15 cellular contexts compared by ENCODE assay signal in the genomic region with DNA sequence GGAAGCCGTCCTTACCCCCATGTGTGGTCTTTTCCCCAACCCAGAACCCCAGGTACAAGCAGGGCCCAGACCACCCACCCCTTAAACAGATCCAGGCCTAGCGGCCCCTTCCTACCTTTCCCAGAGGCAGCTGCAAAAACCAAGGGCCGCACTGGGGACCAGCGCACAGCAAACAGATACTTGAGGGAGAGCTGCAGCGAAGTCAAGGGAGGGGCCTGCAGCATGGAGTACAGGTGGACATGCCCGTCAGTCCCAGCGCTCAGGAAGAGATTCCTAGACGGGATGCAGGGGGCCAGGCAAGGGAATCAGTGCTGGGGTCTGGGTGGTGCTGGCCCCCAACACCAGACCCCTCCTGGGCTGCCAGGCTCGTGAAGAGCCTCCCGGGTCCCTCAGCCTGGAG. TPM values are rescaled to one million over a fixed set of nuclear protein-coding genes. Genes with fewer than 3 reads are reported as not detected.
DNase-seq lines count a peak whose midpoint lies in the region; ATAC-seq and TF ChIP-seq lines count a peak whose summit lies in the region.
"Had no signal": no experiment of that assay in that cellular context is flagged by ENCODE, and none has a peak within 500 bp of the region (broad histone marks: within the 10 kb centered on the region; RNA-seq: fewer than 3 reads in every experiment).

No MANE protein-coding gene starts in this region.

- H3K4me1 ChIP-seq in HUES64 (ENCODE audit: insufficient read depth, low read length) (peaks cover 8% of the 10 kb centered on the region), esophagus muscularis mucosa (peaks cover 26 to 39% (median 33%) of the 10 kb centered on the region in 4 donors), osteoblast (ENCODE audit: insufficient read depth, low read length) (peaks cover 18% of the 10 kb centered on the region), HAP-1 (peaks cover 8% of the 10 kb centered on the region)

- 94% methylated on average over 10 of the region's 10 CpGs for WGBS in HUES64
- 97% methylated on average over 6 of the region's 10 CpGs for WGBS in esophagus muscularis mucosa

- POLR2A ChIA-PET in CD4-positive, alpha-beta T cell (lab: Charles Lee): interaction anchor here (1.4 kb wide), 1 partner anchor 55 kb away, joined by 4 read pairs; the partner anchor contains the start of gene SET

- no peak overlapping the region for H3K27ac Mint-ChIP-seq in activated T-cell treated with anti-CD3 and anti-CD28 coated beads, Interleukin-2, amount 50 U/mL, for 24 hours
- H3K27ac Mint-ChIP-seq in CD4-positive, alpha-beta T cell: no peak overlapping the region
- H3K27ac Mint-ChIP-seq: stimulated activated naive CD8-positive, alpha-beta T cell treated with anti-CD3 and anti-CD28 coated beads, Interleukin-15, Interleukin-2, amounts not matched to agents 100 ng/mL and 50 ng/mL, for 24 hours had no signal

- CTCF ChIA-PET in CD4-positive, alpha-beta T cell (lab: Charles Lee): interaction anchor here (1.3 kb wide), 1 partner anchor 12 kb away, joined by 3 read pairs; no protein-coding TSS in a partner anchor

- no peak overlapping the region for H3K4me3 Mint-ChIP-seq in activated T-cell treated with anti-CD3 and anti-CD28 coated beads, Interleukin-2, amount 50 U/mL, for 24 hours
- no peak overlapping the region for H3K4me3 Mint-ChIP-seq in CD4-positive, alpha-beta T cell
- H3K4me3 Mint-ChIP-seq: naive thymus-derived CD8-positive, alpha-beta T cell; stimulated activated naive CD8-positive, alpha-beta T cell treated with anti-CD3 and anti-CD28 coated beads, Interleukin-15, Interleukin-2, amounts not matched to agents 100 ng/mL and 50 ng/mL, for 24 hours had no signal

- TF ChIP-seq CTCF in 22Rv1 (IDR thresholded peaks at IDR 0.05): no peak
- no peak for TF ChIP-seq CTCF in esophagus muscularis mucosa (IDR thresholded peaks at IDR 0.05)
- no peak for TF ChIP-seq CTCF in osteoblast (IDR thresholded peaks at IDR 0.05; ENCODE audit: extremely low read depth, low read depth, low read length)
- TF ChIP-seq CTCF in omental fat pad (IDR thresholded peaks at IDR 0.05): no peak
- no peak for TF ChIP-seq CTCF in CD4-positive, alpha-beta T cell (IDR thresholded peaks at IDR 0.05)

- H3K79me2 ChIP-seq in osteoblast (ENCODE audit: insufficient read depth, low read length): no peaks in the 10 kb centered on the region

- TF ChIP-seq EP300 in esophagus muscularis mucosa (IDR thresholded peaks at IDR 0.05): no peak

- no peak for DNase-seq in esophagus muscularis mucosa (ENCODE audit: extremely low spot score)
- DNase-seq in osteoblast (ENCODE audit: insufficient read length, low spot score, missing footprints): no peak
- DNase-seq in HAP-1 (ENCODE audit: low spot score in 2 of 2): no peak
- DNase-seq in omental fat pad (ENCODE audit: low spot score): no peak
- DNase-seq in activated T-cell treated with anti-CD3 and anti-CD28 coated beads, Interleukin-2, amount 50 U/mL, for 24 hours: no peak
- DNase-seq in CD4-positive, alpha-beta T cell: no peak
- DNase-seq: activated naive CD4-positive, alpha-beta T cell treated with Interleukin-2 at 50 U/mL for 16 hours; DMS153; NCI-H1105 treated with DMSO at 0.1 percent for 48 hours; WERI-Rb-1 had no signal

- no peaks in the 10 kb centered on the region for H3K27me3 Mint-ChIP-seq in activated T-cell treated with anti-CD3 and anti-CD28 coated beads, Interleukin-2, amount 50 U/mL, for 24 hours
- no peaks in the 10 kb centered on the region for H3K27me3 Mint-ChIP-seq in CD4-positive, alpha-beta T cell
- H3K27me3 Mint-ChIP-seq: naive thymus-derived CD8-positive, alpha-beta T cell; stimulated activated naive CD8-positive, alpha-beta T cell treated with anti-CD3 and anti-CD28 coated beads, Interleukin-15, Interleukin-2, amounts not matched to agents 100 ng/mL and 50 ng/mL, for 24 hours had no signal

- peaks cover 71% of the 10 kb centered on the region for H3K36me3 Mint-ChIP-seq in activated T-cell treated with anti-CD3 and anti-CD28 coated beads, Interleukin-2, amount 50 U/mL, for 24 hours (ENCODE audit: low read depth)
- H3K36me3 Mint-ChIP-seq in CD4-positive, alpha-beta T cell (ENCODE audit: low read depth): peaks cover 44% of the 10 kb centered on the region

- H3K27me3 ChIP-seq in HUES64 (ENCODE audit: insufficient read depth, low read length) (no peaks in the 10 kb centered on the region), esophagus muscularis mucosa (no peaks in the 10 kb centered on the region), osteoblast (ENCODE audit: insufficient read depth, low read length) (no peaks in the 10 kb centered on the region), HAP-1 (ENCODE audit: low read depth) (no peaks in the 10 kb centered on the region)
- H3K27me3 ChIP-seq in CD4-positive, alpha-beta T cell (ENCODE audit: control insufficient read depth, insufficient read depth, low read length): no peaks in the 10 kb centered on the region

- H3K4me1 Mint-ChIP-seq in activated T-cell treated with anti-CD3 and anti-CD28 coated beads, Interleukin-2, amount 50 U/mL, for 24 hours (ENCODE audit: low read depth): no peaks in the 10 kb centered on the region
- H3K4me1 Mint-ChIP-seq in CD4-positive, alpha-beta T cell (ENCODE audit: low read depth): no peaks in the 10 kb centered on the region

- H3K4me3 ChIP-seq in HUES64 (ENCODE audit: low read length) (no peak overlapping the region), esophagus muscularis mucosa (no peak overlapping the region), osteoblast (ENCODE audit: insufficient read depth, low read length) (no peak overlapping the region), HAP-1 (no peak overlapping the region)
- H3K4me3 ChIP-seq: SK-N-MC had no signal

- no peaks in the 10 kb centered on the region for H3K9me3 Mint-ChIP-seq in activated T-cell treated with anti-CD3 and anti-CD28 coated beads, Interleukin-2, amount 50 U/mL, for 24 hours
- H3K9me3 Mint-ChIP-seq in CD4-positive, alpha-beta T cell: no peaks in the 10 kb centered on the region
- H3K9me3 Mint-ChIP-seq: naive thymus-derived CD8-positive, alpha-beta T cell; stimulated activated naive CD8-positive, alpha-beta T cell treated with anti-CD3 and anti-CD28 coated beads, Interleukin-15, Interleukin-2, amounts not matched to agents 100 ng/mL and 50 ng/mL, for 24 hours had no signal

- intact Hi-C loops in esophagus muscularis mucosa (cut with DNase I): no loop called here
- intact Hi-C loops in CD4-positive, alpha-beta T cell (cut with DNase I, micrococcal nuclease): no loop called here

- H3K9me3 ChIP-seq in HUES64 (ENCODE audit: insufficient read depth, low read depth, low read length): no peaks in the 10 kb centered on the region
- no peaks in the 10 kb centered on the region for H3K9me3 ChIP-seq in esophagus muscularis mucosa
- H3K9me3 ChIP-seq in osteoblast (ENCODE audit: low read depth, low read length): no peaks in the 10 kb centered on the region
- no peaks in the 10 kb centered on the region for H3K9me3 ChIP-seq in HAP-1
- H3K9me3 ChIP-seq in CD4-positive, alpha-beta T cell (ENCODE audit: control insufficient read depth, low read length): no peaks in the 10 kb centered on the region

- ATAC-seq in omental fat pad (ENCODE audit: low FRiP score): no peak
- no peak for ATAC-seq in CD4-positive, alpha-beta T cell (ENCODE audit: poor library complexity)

- no peak overlapping the region for H3K9ac ChIP-seq in HUES64 (ENCODE audit: low read depth, low read length)

- no peak overlapping the region for H3K4me2 ChIP-seq in osteoblast (ENCODE audit: insufficient read depth, low read length)

- TF ChIP-seq POLR2A in esophagus muscularis mucosa (IDR thresholded peaks at IDR 0.05; ENCODE audit: low read depth): no peak

- no peak overlapping the region for H2AFZ ChIP-seq in osteoblast (ENCODE audit: low read length)

- H3K36me3 ChIP-seq in HUES64 (ENCODE audit: insufficient read depth, low read length): peaks cover 73% of the 10 kb centered on the region
- peaks cover 53 to 63% (median 61%) of the 10 kb centered on the region in 4 donors for H3K36me3 ChIP-seq in esophagus muscularis mucosa
- peaks cover 53% of the 10 kb centered on the region for H3K36me3 ChIP-seq in osteoblast (ENCODE audit: insufficient read depth, low read length)
- H3K36me3 ChIP-seq in HAP-1 (replicated peaks): peaks cover 89% of the 10 kb centered on the region

- peak overlapping the region; percentile 67; the same call in 1 of the 2 replicates for H3K27ac ChIP-seq in 22Rv1
- H3K27ac ChIP-seq in HUES64 (ENCODE audit: low read depth, low read length): peak overlapping the region; percentile 21
- H3K27ac ChIP-seq in esophagus muscularis mucosa (replicated peaks in 1 of 4): peak overlapping the region; percentile 80 to 94 (median 92)
- H3K27ac ChIP-seq in osteoblast (ENCODE audit: low read depth, low read length): peak overlapping the region; percentile 80
- H3K27ac ChIP-seq in CD4-positive, alpha-beta T cell (ENCODE audit: low read depth, low read length): no peak overlapping the region
- H3K27ac ChIP-seq: WERI-Rb-1 had no signal

- in situ Hi-C loops in HAP-1 (cut with MboI; ENCODE audit: low sequenced_read_pairs): no loop called here

- peaks cover 6% of the 10 kb centered on the region for H4K20me1 ChIP-seq in osteoblast (ENCODE audit: insufficient read depth, low read length)

RNA-seq across cellular contexts. Expression of gene DYNC2I2, which starts 22.5 kb away (rescaled TPM):
- 53.8 TPM for polyA plus RNA-seq in HUES64 (2013, experiment 1 of 2)
- 52.3 TPM for polyA plus RNA-seq in HUES64 (2013, experiment 2 of 2)
- total RNA-seq in esophagus muscularis mucosa: 10 to 100 TPM; 27.8 to 54.8 (median 39.2) TPM
- 51.3 and 52.1 TPM in 2 replicates for total RNA-seq in osteoblast
- 10 to 100 TPM; 12.8 to 24.7 (median 21.3) TPM for total RNA-seq in omental fat pad
- total RNA-seq in CD4-positive, alpha-beta T cell: 1 to 10 TPM; 2.2 to 3.2 TPM

RNA-seq across cellular contexts. Expression of gene SET, which starts 54.9 kb away (rescaled TPM):
- polyA plus RNA-seq in HUES64 (2013, experiment 1 of 2): 1,037 TPM
- polyA plus RNA-seq in HUES64 (2013, experiment 2 of 2): 1,056 TPM
- 100 to 1,000 TPM; 170 to 239 (median 205) TPM for total RNA-seq in esophagus muscularis mucosa
- total RNA-seq in osteoblast: 365 and 397 TPM in 2 replicates
- 100 to 1,000 TPM; 112 to 226 (median 139) TPM for total RNA-seq in omental fat pad
- total RNA-seq in CD4-positive, alpha-beta T cell: 100 to 1,000 TPM; 228 to 241 TPM
